In the genomic region with DNA sequence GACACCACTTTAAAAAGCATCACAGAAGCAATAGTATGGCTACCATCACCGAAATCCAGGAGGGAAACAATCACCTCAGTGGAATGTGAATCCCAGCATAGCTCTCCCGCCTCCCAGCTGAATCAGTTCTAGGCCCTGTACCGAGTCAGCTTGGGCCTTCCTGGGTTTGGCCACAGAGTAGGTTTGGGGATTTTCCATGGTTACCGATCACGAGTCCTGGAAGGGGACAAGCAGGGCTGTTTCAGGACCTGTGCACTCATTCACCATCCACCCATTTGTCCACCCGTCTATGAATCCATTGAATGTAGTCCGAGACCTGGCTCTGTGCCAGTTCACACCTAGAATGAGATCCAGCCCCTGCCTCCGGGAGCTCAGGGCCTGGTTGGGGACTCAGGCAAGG, we compare ENCODE assay signal across 13 cellular contexts.
DNase-seq lines count a peak whose midpoint lies in the region; ATAC-seq and TF ChIP-seq lines count a peak whose summit lies in the region.
"Had no signal": no experiment of that assay in that cellular context is flagged by ENCODE, and none has a peak within 500 bp of the region (broad histone marks: within the 10 kb centered on the region; RNA-seq: fewer than 3 reads in every experiment).

No MANE protein-coding gene starts in this region.

- H3F3A ChIP-seq in GM23338 (replicated peaks; ENCODE audit: low read depth), result no peaks in the 10 kb centered on the region

- no peaks in the 10 kb centered on the region for H3K36me3 ChIP-seq in ACC112 (ENCODE audit: insufficient read depth, low read length)
- H3K36me3 ChIP-seq in GM23338 (ENCODE audit: insufficient read depth), result peaks cover 11% of the 10 kb centered on the region

- no peak for DNase-seq in GM23338 (ENCODE audit: low spot score)
- peak; percentile 33 for DNase-seq in amniotic epithelial cell (ENCODE audit: low read depth)
- peak; percentile 60 to 83 for DNase-seq in foreskin keratinocyte
- no peak for DNase-seq in activated CD4-positive, CD25-positive, alpha-beta regulatory T cell (lab: John Stamatoyannopoulos, UW)
- no peak for DNase-seq in occipital lobe (lab: John Stamatoyannopoulos, UW)
- DNase-seq: activated T-cell treated with anti-CD3 and anti-CD28 coated beads for 4 hours, NCI-H524 treated with DMSO at 0.1 percent for 48 hours, WERI-Rb-1 had no signal

- peaks cover 65% of the 10 kb centered on the region for H3K36me3 Mint-ChIP-seq in GM23338 (ENCODE audit: low read depth)

- H3K79me2 ChIP-seq in ACC112 (ENCODE audit: control insufficient read depth, insufficient read depth, low read length, unreplicated experiment) (no peaks in the 10 kb centered on the region), GM23338 (replicated peaks; ENCODE audit: insufficient read depth) (no peaks in the 10 kb centered on the region)

- no peaks in the 10 kb centered on the region for H3K27me3 ChIP-seq in ACC112 (ENCODE audit: insufficient read depth, low read length)
- H3K27me3 ChIP-seq in GM23338 (ENCODE audit: insufficient read depth), result no peaks in the 10 kb centered on the region
- H3K27me3 ChIP-seq in foreskin keratinocyte, result no peaks in the 10 kb centered on the region
- H3K27me3 ChIP-seq: vagina had no signal

- H3K4me1 Mint-ChIP-seq in GM23338, result peaks cover 13% of the 10 kb centered on the region

- H3K27ac ChIP-seq in ACC112 (ENCODE audit: low read depth, low read length) (peak overlapping the region; percentile 94), GM23338 (ENCODE audit: low read depth) (no peak overlapping the region), foreskin keratinocyte (no peak overlapping the region)
- H3K27ac ChIP-seq: vagina, WERI-Rb-1 had no signal

- TF ChIP-seq CTCF in GM23338 (conservative IDR thresholded peaks at IDR 0.05; ENCODE audit: low read depth in 2 of 2), result no peak
- TF ChIP-seq CTCF in foreskin keratinocyte (conservative IDR thresholded peaks at IDR 0.05), result no peak

- H3K27me3 Mint-ChIP-seq in GM23338 (ENCODE audit: insufficient read depth, low read depth, poor library complexity), result peaks cover 5% of the 10 kb centered on the region

- H4K20me1 ChIP-seq in GM23338 (replicated peaks; ENCODE audit: insufficient read depth), result no peaks in the 10 kb centered on the region

- no peak overlapping the region; the same call in 1 of the 2 replicates for H3K4me3 ChIP-seq in ACC112 (ENCODE audit: low read depth, low read length)
- H3K4me3 ChIP-seq in GM23338, result no peak overlapping the region
- H3K4me3 ChIP-seq: smooth muscle cell, vagina had no signal

- H3K4me1 ChIP-seq in ACC112 (ENCODE audit: control insufficient read depth, insufficient read depth, low read length, unreplicated experiment) (peaks cover 58% of the 10 kb centered on the region), GM23338 (ENCODE audit: insufficient read depth) (no peaks in the 10 kb centered on the region), foreskin keratinocyte (peaks cover 7% of the 10 kb centered on the region)

- ATAC-seq in GM23338, result no peak
- peak; percentile 66 for ATAC-seq in foreskin keratinocyte
- ATAC-seq in GM19023 (IDR thresholded peaks at IDR 0.05; ENCODE audit: unreplicated experiment), result no peak
- ATAC-seq in HG02678 (IDR thresholded peaks at IDR 0.05; ENCODE audit: unreplicated experiment), result no peak

- H3K9me3 Mint-ChIP-seq in GM23338, result no peaks in the 10 kb centered on the region

- H3K4me3 Mint-ChIP-seq in GM23338, result no peak overlapping the region

- no peak overlapping the region for H3K4me2 ChIP-seq in GM23338
- H3K4me2 ChIP-seq: smooth muscle cell had no signal

- H2AFZ ChIP-seq in ACC112 (ENCODE audit: low read length, unreplicated experiment) (no peak overlapping the region), GM23338 (no peak overlapping the region)

- H3K9me2 ChIP-seq in GM23338 (ENCODE audit: insufficient read depth), result no peaks in the 10 kb centered on the region

- 0 out of 2 replicates have a peak overlapping the region, but pooled peaks have one; percentile 74 for H3K27ac Mint-ChIP-seq in GM23338

TF ChIP-seq in GM23338, 12 proteins besides CTCF, POLR2A, EP300 and RAD21:
- TF ChIP-seq POLR2AphosphoS5 (IDR thresholded peaks at IDR 0.05; ENCODE audit: low read depth) (no peak), EZH2 (IDR thresholded peaks at IDR 0.05; ENCODE audit: low read depth, unreplicated experiment) (no peak), STAT1 (IDR thresholded peaks at IDR 0.05; ENCODE audit: unreplicated experiment) (no peak), EZH2phosphoT487 (IDR thresholded peaks at IDR 0.05; ENCODE audit: unreplicated experiment) (no peak)
- TF ChIP-seq, protein P1, sequence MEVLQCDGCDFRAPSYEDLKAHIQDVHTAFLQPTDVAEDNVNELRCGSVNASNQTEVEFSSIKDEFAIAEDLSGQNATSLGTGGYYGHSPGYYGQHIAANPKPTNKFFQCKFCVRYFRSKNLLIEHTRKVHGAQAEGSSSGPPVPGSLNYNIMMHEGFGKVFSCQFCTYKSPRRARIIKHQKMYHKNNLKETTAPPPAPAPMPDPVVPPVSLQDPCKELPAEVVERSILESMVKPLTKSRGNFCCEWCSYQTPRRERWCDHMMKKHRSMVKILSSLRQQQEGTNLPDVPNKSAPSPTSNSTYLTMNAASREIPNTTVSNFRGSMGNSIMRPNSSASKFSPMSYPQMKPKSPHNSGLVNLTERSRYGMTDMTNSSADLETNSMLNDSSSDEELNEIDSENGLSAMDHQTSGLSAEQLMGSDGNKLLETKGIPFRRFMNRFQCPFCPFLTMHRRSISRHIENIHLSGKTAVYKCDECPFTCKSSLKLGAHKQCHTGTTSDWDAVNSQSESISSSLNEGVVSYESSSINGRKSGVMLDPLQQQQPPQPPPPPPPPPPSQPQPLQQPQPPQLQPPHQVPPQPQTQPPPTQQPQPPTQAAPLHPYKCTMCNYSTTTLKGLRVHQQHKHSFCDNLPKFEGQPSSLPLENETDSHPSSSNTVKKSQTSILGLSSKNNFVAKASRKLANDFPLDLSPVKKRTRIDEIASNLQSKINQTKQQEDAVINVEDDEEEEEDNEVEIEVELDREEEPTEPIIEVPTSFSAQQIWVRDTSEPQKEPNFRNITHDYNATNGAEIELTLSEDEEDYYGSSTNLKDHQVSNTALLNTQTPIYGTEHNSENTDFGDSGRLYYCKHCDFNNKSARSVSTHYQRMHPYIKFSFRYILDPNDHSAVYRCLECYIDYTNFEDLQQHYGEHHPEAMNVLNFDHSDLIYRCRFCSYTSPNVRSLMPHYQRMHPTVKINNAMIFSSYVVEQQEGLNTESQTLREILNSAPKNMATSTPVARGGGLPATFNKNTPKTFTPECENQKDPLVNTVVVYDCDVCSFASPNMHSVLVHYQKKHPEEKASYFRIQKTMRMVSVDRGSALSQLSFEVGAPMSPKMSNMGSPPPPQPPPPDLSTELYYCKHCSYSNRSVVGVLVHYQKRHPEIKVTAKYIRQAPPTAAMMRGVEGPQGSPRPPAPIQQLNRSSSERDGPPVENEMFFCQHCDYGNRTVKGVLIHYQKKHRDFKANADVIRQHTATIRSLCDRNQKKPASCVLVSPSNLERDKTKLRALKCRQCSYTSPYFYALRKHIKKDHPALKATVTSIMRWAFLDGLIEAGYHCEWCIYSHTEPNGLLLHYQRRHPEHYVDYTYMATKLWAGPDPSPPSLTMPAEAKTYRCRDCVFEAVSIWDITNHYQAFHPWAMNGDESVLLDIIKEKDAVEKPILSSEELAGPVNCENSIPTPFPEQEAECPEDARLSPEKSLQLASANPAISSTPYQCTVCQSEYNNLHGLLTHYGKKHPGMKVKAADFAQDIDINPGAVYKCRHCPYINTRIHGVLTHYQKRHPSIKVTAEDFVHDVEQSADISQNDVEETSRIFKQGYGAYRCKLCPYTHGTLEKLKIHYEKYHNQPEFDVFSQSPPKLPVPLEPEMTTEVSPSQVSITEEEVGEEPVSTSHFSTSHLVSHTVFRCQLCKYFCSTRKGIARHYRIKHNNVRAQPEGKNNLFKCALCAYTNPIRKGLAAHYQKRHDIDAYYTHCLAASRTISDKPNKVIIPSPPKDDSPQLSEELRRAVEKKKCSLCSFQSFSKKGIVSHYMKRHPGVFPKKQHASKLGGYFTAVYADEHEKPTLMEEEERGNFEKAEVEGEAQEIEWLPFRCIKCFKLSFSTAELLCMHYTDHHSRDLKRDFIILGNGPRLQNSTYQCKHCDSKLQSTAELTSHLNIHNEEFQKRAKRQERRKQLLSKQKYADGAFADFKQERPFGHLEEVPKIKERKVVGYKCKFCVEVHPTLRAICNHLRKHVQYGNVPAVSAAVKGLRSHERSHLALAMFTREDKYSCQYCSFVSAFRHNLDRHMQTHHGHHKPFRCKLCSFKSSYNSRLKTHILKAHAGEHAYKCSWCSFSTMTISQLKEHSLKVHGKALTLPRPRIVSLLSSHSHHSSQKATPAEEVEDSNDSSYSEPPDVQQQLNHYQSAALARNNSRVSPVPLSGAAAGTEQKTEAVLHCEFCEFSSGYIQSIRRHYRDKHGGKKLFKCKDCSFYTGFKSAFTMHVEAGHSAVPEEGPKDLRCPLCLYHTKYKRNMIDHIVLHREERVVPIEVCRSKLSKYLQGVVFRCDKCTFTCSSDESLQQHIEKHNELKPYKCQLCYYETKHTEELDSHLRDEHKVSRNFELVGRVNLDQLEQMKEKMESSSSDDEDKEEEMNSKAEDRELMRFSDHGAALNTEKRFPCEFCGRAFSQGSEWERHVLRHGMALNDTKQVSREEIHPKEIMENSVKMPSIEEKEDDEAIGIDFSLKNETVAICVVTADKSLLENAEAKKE (CRISPR knock-in tag; IDR thresholded peaks at IDR 0.05), result no peak
- TF ChIP-seq, protein P2, sequence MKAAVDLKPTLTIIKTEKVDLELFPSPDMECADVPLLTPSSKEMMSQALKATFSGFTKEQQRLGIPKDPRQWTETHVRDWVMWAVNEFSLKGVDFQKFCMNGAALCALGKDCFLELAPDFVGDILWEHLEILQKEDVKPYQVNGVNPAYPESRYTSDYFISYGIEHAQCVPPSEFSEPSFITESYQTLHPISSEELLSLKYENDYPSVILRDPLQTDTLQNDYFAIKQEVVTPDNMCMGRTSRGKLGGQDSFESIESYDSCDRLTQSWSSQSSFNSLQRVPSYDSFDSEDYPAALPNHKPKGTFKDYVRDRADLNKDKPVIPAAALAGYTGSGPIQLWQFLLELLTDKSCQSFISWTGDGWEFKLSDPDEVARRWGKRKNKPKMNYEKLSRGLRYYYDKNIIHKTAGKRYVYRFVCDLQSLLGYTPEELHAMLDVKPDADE (IDR thresholded peaks at IDR 0.05), result no peak
TF ChIP-seq in GM23338: peak in this region for 0.

Comparison
In these comparisons a context has a peak if more than half of its experiments do, and no peak if none do; other contexts are left out.
1. DNase-seq: peak in amniotic epithelial cell (single experiment) and foreskin keratinocyte (2 of 2); none in GM23338 (single experiment), activated CD4-positive, CD25-positive, alpha-beta regulatory T cell (0 of 4) and occipital lobe (single experiment).